ENCODE assay signal across 8 cellular contexts in the genomic region with DNA sequence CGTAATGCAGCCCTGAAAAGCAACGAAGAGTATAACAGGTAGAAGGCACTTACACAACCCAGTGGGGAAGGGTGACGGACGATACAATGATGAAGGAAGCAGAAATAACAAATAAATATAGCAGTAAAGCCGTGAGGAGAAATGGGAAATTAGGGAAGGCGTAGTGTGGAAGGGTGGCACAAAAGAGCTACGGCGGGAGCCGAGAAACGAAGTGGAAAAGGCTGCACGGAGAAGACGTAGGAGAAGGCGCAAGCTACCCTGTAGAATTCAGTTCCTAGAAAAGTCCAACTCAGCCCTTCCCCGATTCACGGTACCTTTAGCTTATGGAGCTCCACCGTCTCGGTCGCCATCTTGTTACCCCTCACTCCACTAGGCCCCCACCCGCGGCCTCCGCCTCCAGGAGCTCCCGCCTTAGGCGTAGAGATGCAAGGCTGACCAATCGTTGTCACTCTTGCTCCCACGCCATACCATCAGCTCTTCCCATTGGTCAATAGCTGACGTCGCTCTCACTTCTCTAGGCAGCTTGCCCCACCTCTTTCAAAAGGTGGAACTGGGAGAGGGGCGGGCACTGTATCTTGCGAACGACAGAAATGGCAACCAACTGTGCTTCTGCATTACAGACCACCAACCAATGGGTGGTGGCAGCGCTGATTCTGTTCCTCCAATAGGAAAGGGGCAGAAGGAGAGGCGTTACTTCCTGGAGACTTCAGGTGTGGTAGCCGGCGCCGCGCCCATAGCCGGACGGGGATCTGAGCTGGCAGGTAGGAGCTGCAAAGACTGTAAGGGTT. TPM values are rescaled to one million over a fixed set of nuclear protein-coding genes. Genes with fewer than 3 reads are reported as not detected.
A peak's percentile ranks its signal among the peaks of the same experiment; 100 is the strongest.
DNase-seq lines count a peak whose midpoint lies in the region; ATAC-seq and TF ChIP-seq lines count a peak whose summit lies in the region.

ORMDL2 (plus strand) TSS at position 690 of the 788 bp plus-strand sequence. CDS start 959 bp downstream, outside the sequence.
A gene with protein sequence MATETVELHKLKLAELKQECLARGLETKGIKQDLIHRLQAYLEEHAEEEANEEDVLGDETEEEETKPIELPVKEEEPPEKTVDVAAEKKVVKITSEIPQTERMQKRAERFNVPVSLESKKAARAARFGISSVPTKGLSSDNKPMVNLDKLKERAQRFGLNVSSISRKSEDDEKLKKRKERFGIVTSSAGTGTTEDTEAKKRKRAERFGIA (minus strand): TSS at position 373 of the 788 bp plus-strand sequence. CDS start 23 bp downstream, at position 350.

- ATAC-seq in GM19035 (IDR thresholded peaks at IDR 0.05; ENCODE audit: unreplicated experiment), result peak; percentile 97
- peak; percentile 97 for ATAC-seq in HG03342 (IDR thresholded peaks at IDR 0.05; ENCODE audit: unreplicated experiment)

- H3K9me3 ChIP-seq in spleen, result no peaks in the 10 kb centered on the region

- H3K27me3 ChIP-seq in spleen (replicated peaks in 1 of 7), result no peaks in the 10 kb centered on the region

- intact Hi-C loops in spleen (cut with DNase I; ENCODE audit: low total_unique reads), result no loop called here

- peaks cover 35 to 65% (median 51%) of the 10 kb centered on the region in 6 donors for H3K4me1 ChIP-seq in spleen

- peak within 1 kb of the TSS; percentile 89 for H3K4me3 ChIP-seq in AG10803 (ENCODE audit: low read length)
- H3K4me3 ChIP-seq in spleen, result peak within 1 kb of the TSS; percentile 70 to 97 (median 80)

- 0 to 1% (median 0%) methylated on average over 38 of the region's 38 CpGs for WGBS in spleen, 5 donors

- peak within 1 kb of the TSS; percentile 78 to 89 (median 88) for H3K27ac ChIP-seq in spleen

- TF ChIP-seq POLR2A in spleen (IDR thresholded peaks at IDR 0.05), result peak; percentile 10 to 62 (median 26)

- peak; percentile 100 for DNase-seq in AG10803 (ENCODE audit: low read depth)
- peak; percentile 100 for DNase-seq in NCI-H345 treated with DMSO at 0.1 percent for 48 hours (lab: John Stamatoyannopoulos, UW; ENCODE audit: unreplicated experiment)
- DNase-seq in activated CD4-positive, CD25-positive, alpha-beta regulatory T cell (lab: John Stamatoyannopoulos, UW), result peak; percentile 78 to 97 (median 92)
- peak; percentile 99 for DNase-seq in central memory CD4-positive, alpha-beta T cell
- peak; percentile 100 for DNase-seq in inferior parietal cortex (ENCODE audit: extremely low spot score)
- peak; percentile 98 for DNase-seq in spleen

- TF ChIP-seq CTCF in AG10803 (conservative IDR thresholded peaks at IDR 0.05; ENCODE audit: low read length), result no peak
- peak in 2 of 11 experiments; percentile 23 to 28 for TF ChIP-seq CTCF in spleen (IDR thresholded peaks at IDR 0.05 in 8 of 11, conservative IDR thresholded peaks at IDR 0.05 in 3 of 11)

- peaks cover 2 to 71% (median 42%) of the 10 kb centered on the region in 6 donors for H3K36me3 ChIP-seq in spleen

RNA-seq across cellular contexts. Expression of gene ORMDL2, which starts in this region (rescaled TPM):
- 10 to 100 TPM; 18.8 to 34.6 (median 27.9) TPM for total RNA-seq in spleen
- 10 to 100 TPM; 21.7 to 28.9 (median 28.1) TPM for polyA plus RNA-seq in spleen

RNA-seq across cellular contexts. Expression of the second gene that starts in this region (rescaled TPM):
- total RNA-seq in spleen, result 10 to 100 TPM; 40.0 to 74.1 (median 46.3) TPM
- 10 to 100 TPM; 72.4 to 97.6 (median 78.4) TPM for polyA plus RNA-seq in spleen

Comparison
In these comparisons a context has a peak if more than half of its experiments do, and no peak if none do; other contexts are left out.
1. Peak in every context shown above with its lines: DNase-seq, ATAC-seq, H3K4me3 ChIP-seq and H3K27ac ChIP-seq.